Comparison of ENCODE assay signal across 28 cellular contexts in genomic region chr7:10703981-10704380, GRCh38.
"Had no signal": no experiment of that assay in that cellular context is flagged by ENCODE, and none has a peak within 500 bp of the region (broad histone marks: within the 10 kb centered on the region; RNA-seq: fewer than 3 reads in every experiment).

No MANE protein-coding gene starts in this region.

- H3K4me3 Mint-ChIP-seq: mesothelial cell of epicardium; naive B cell; natural killer cell; nephron progenitor cell; neural progenitor cell; stimulated activated effector memory CD8-positive, alpha-beta T cell treated with anti-CD3 and anti-CD28 coated beads, Interleukin-12 subunit alpha, Interleukin-12 subunit beta, amount 100 ng/mL, for 72 hours; stimulated activated naive CD8-positive, alpha-beta T cell treated with anti-CD3 and anti-CD28 coated beads, Interleukin-15, Interleukin-2, amounts not matched to agents 100 ng/mL and 50 ng/mL, for 24 hours had no signal

- H3K9me3 ChIP-seq: neutrophil, ovary, right lobe of liver, suprapubic skin, thoracic aorta, upper lobe of left lung, vagina had no signal

- DNase-seq: hippocampal formation; kidney glomerular epithelial cell; left colon; left lung; lower lobe of right lung; mesendoderm; naive B cell; natural killer cell; nephron progenitor cell; ovary; right lobe of liver; spleen; stimulated activated CD4-positive, alpha-beta T cell treated with anti-CD3 and anti-CD28 coated beads, Interleukin-4, amount 100 ng/mL, for 24 hours; stimulated activated naive CD4-positive, alpha-beta T cell; upper lobe of left lung had no signal

- H3K27ac ChIP-seq: left lung, lower lobe of right lung, neural progenitor cell, neutrophil, ovary, right atrium auricular region, skin epidermis, spleen, suprapubic skin, thoracic aorta, tibial nerve, upper lobe of left lung, vagina had no signal

- H2AFZ ChIP-seq: neural progenitor cell had no signal

- ATAC-seq: left colon; left lung; lower lobe of right lung; natural killer cell; stimulated activated effector memory CD8-positive, alpha-beta T cell treated with anti-CD3 and anti-CD28 coated beads, Interleukin-12 subunit alpha, Interleukin-12 subunit beta, amount 100 ng/mL, for 72 hours had no signal

- H3K27ac Mint-ChIP-seq: mesothelial cell of epicardium; naive B cell; natural killer cell; nephron progenitor cell; neural progenitor cell; progenitor cell of endocrine pancreas; stimulated activated effector memory CD8-positive, alpha-beta T cell treated with anti-CD3 and anti-CD28 coated beads, Interleukin-12 subunit alpha, Interleukin-12 subunit beta, amount 100 ng/mL, for 72 hours; stimulated activated naive CD8-positive, alpha-beta T cell treated with anti-CD3 and anti-CD28 coated beads, Interleukin-15, Interleukin-2, amounts not matched to agents 100 ng/mL and 50 ng/mL, for 24 hours had no signal

- FAIRE-seq: keratinocyte had no signal

- H3K9me3 Mint-ChIP-seq: stimulated activated effector memory CD8-positive, alpha-beta T cell treated with anti-CD3 and anti-CD28 coated beads, Interleukin-12 subunit alpha, Interleukin-12 subunit beta, amount 100 ng/mL, for 72 hours had no signal

- H3K4me1 Mint-ChIP-seq: natural killer cell; neural progenitor cell; stimulated activated effector memory CD8-positive, alpha-beta T cell treated with anti-CD3 and anti-CD28 coated beads, Interleukin-12 subunit alpha, Interleukin-12 subunit beta, amount 100 ng/mL, for 72 hours had no signal

- H3K9ac ChIP-seq: neural progenitor cell had no signal

- H3K36me3 Mint-ChIP-seq: naive B cell; natural killer cell; neural progenitor cell; stimulated activated effector memory CD8-positive, alpha-beta T cell treated with anti-CD3 and anti-CD28 coated beads, Interleukin-12 subunit alpha, Interleukin-12 subunit beta, amount 100 ng/mL, for 72 hours had no signal

- H3K27me3 ChIP-seq: left lung, neural progenitor cell, neutrophil, ovary, right atrium auricular region, right lobe of liver, spleen, suprapubic skin, tibial nerve, upper lobe of left lung, vagina had no signal

- H3K4me3 ChIP-seq: left lung, lower lobe of right lung, neural progenitor cell, ovary, right atrium auricular region, right lobe of liver, skin epidermis, spleen, suprapubic skin, thoracic aorta, tibial nerve, upper lobe of left lung, vagina had no signal

- H3K4me2 ChIP-seq: neural progenitor cell had no signal

- H3K4me1 ChIP-seq: left lung, lower lobe of right lung, neural progenitor cell, right atrium auricular region, spleen, suprapubic skin, tibial nerve, upper lobe of left lung, vagina had no signal

- H3K27me3 Mint-ChIP-seq: naive B cell; progenitor cell of endocrine pancreas; stimulated activated naive CD8-positive, alpha-beta T cell treated with anti-CD3 and anti-CD28 coated beads, Interleukin-15, Interleukin-2, amounts not matched to agents 100 ng/mL and 50 ng/mL, for 24 hours had no signal

- H3K36me3 ChIP-seq: left lung, lower lobe of right lung, neural progenitor cell, neutrophil, ovary, right atrium auricular region, right lobe of liver, spleen, suprapubic skin, thoracic aorta, tibial nerve, upper lobe of left lung, vagina had no signal
